8 cellular contexts compared by ENCODE assay signal in the genomic region with DNA sequence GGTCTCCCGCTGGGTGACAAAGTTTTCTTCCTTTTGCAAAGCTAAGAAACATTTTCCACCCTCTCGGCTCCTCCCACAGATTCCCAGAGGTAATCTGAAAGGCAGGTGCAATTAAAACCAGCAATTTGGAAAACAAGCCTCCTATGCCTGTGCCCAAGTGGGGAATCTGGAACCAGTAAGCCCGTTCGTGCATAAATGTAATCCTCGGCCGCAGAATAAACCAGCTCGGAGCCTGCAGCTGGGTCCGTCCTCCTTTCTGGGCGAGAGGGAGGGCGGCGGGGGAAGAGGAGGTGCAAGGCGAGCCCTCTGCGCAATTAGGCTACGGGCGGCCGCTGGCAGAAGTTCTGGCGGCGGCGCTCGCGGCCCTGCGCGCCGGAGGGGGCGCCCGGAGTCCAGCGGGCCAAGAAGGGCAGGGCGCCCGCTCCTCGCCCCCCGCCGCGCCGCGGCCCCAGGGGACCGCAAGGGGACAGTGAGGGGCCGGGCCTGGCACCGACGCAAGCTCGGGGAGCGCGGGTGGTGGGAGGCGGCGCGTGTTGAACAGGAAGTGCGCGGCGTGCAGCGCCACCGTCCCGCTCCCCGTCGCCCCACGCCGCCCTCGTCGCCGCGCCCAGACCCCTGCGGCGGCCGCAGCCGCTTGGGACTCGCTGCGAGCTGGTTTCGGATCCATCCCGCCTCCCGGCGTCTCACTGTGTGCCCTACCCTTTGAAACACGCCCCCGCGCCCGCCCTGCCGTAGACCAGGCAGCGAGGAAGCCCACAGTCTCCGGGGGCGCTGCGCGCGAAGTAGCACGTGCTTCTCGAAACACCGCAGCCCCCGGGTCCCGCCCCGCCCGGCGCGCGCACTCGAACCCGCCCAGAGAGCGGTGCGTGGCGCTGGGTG. TPM values are rescaled to one million over a fixed set of nuclear protein-coding genes. Genes with fewer than 3 reads are reported as not detected.
DNase-seq lines count a peak whose midpoint lies in the region; ATAC-seq and TF ChIP-seq lines count a peak whose summit lies in the region.

Gene PRKAG2 (minus strand): TSS at position 217 of the 879 bp plus-strand sequence. CDS start 495 bp downstream, outside the sequence.

- H3K36me3 ChIP-seq in right atrium auricular region (no peaks in the 10 kb centered on the region), uterus (no peaks in the 10 kb centered on the region)

- H3K27ac ChIP-seq in C4-2B: peak within 1 kb of the TSS; percentile 60
- peak within 1 kb of the TSS; percentile 17 for H3K27ac ChIP-seq in adipose tissue (ENCODE audit: low read depth, low read length)
- peak within 1 kb of the TSS; percentile 98 to 99 for H3K27ac ChIP-seq in right atrium auricular region
- peak within 1 kb of the TSS; percentile 93 for H3K27ac ChIP-seq in uterus

- ATAC-seq in GM19452 (IDR thresholded peaks at IDR 0.05; ENCODE audit: unreplicated experiment): peak; percentile 71

- DNase-seq in HuH-7 (ENCODE audit: low spot score): peak; percentile 66
- peak; percentile 55 for DNase-seq in SW480 (ENCODE audit: low spot score)
- DNase-seq in right atrium auricular region (ENCODE audit: low spot score): peak; percentile 73
- DNase-seq in renal cortical epithelial cell (ENCODE audit: low read depth): no peak
- peak; percentile 64 to 69 for DNase-seq in uterus

- H3K4me1 ChIP-seq in right atrium auricular region: peaks cover 0 to 25% of the 10 kb centered on the region in 2 donors
- H3K4me1 ChIP-seq in uterus: peaks cover 0 to 9% of the 10 kb centered on the region in 2 donors

- no peaks in the 10 kb centered on the region for H3K27me3 ChIP-seq in right atrium auricular region
- H3K27me3 ChIP-seq in uterus: no peaks in the 10 kb centered on the region

- H3K9me3 ChIP-seq in right atrium auricular region: no peaks in the 10 kb centered on the region
- no peaks in the 10 kb centered on the region for H3K9me3 ChIP-seq in uterus

- intact Hi-C loops in uterus (cut with DNase I; ENCODE audit: low total_unique reads): no loop called here

- 0 to 1% (median 1%) methylated on average over 60 to 95 of the region's 95 CpGs for WGBS in adipose tissue, 3 donors

- no peak; the same call in 1 of the 2 replicates for TF ChIP-seq CTCF in C4-2B (conservative IDR thresholded peaks at IDR 0.05)
- TF ChIP-seq CTCF in right atrium auricular region (IDR thresholded peaks at IDR 0.05): peak in 1 of 2 donors; percentile 47
- TF ChIP-seq CTCF in uterus (IDR thresholded peaks at IDR 0.05): peak in 2 of 4 experiments; percentile 19 to 23

- peak within 1 kb of the TSS; percentile 77 to 89 for H3K4me3 ChIP-seq in right atrium auricular region
- peak within 1 kb of the TSS; percentile 73 to 83 for H3K4me3 ChIP-seq in uterus

- peak in 1 of 2 donors; percentile 46 for TF ChIP-seq POLR2A in uterus (IDR thresholded peaks at IDR 0.05)

RNA-seq across cellular contexts. Expression of gene PRKAG2, which starts in this region (rescaled TPM):
- 10 to 100 TPM in 2 of 3 donors, 1 to 10 TPM in 1; 8.1 to 23.1 (median 22.2) TPM for polyA plus RNA-seq in adipose tissue
- total RNA-seq in right atrium auricular region (100 to 1,000 TPM; 133 to 177 TPM), renal cortical epithelial cell (45.0 and 45.5 TPM in 2 replicates), uterus (10 to 100 TPM; 15.1 to 66.2 (median 33.6) TPM)

Comparison
In these comparisons a context has a peak if more than half of its experiments do, and no peak if none do; other contexts are left out.
1. H3K27ac ChIP-seq: peak in every context shown above with its lines; median percentile 98 in right atrium auricular region; 93 in uterus; 60 in C4-2B; 17 in adipose tissue.